In genomic region chr4:151638295-151638858, GRCh38 we compare ENCODE assay signal across 22 cellular contexts.
"Had no signal": no experiment of that assay in that cellular context is flagged by ENCODE, and none has a peak within 500 bp of the region (broad histone marks: within the 10 kb centered on the region; RNA-seq: fewer than 3 reads in every experiment).

No MANE protein-coding gene starts in this region.

- H3K9me3 ChIP-seq: ovary, psoas muscle, right lobe of liver, sigmoid colon, stomach, thoracic aorta, thyroid gland, tibial nerve, upper lobe of left lung, vagina had no signal

- H3K27ac ChIP-seq: neural progenitor cell, ovary, parathyroid adenoma, right lobe of liver, sigmoid colon, stomach, thoracic aorta, thyroid gland, tibial nerve, upper lobe of left lung, vagina had no signal

- DNase-seq: occipital lobe; ovary; posterior cingulate gyrus; psoas muscle; right cardiac atrium; right lobe of liver; sigmoid colon; stimulated activated CD4-positive, alpha-beta T cell treated with anti-CD3 and anti-CD28 coated beads, Interleukin-15, amount 100 ng/mL, for 24 hours; stimulated activated CD4-positive, alpha-beta T cell treated with anti-CD3 and anti-CD28 coated beads, Interleukin-2, amount 100 ng/mL, for 24 hours; stimulated activated CD4-positive, alpha-beta T cell treated with anti-CD3 and anti-CD28 coated beads, Interleukin-2, amount 100 ng/mL, for 48 hours; stimulated activated CD4-positive, alpha-beta T cell treated with anti-CD3 and anti-CD28 coated beads, Interleukin-4, amount 100 ng/mL, for 24 hours; stimulated activated naive B cell treated with anti-CD40 and anti-IgM and Interleukin-4, amounts not matched to agents 10 μg/mL and 1 μg/mL and 100 μg/mL, for 72 hours; stimulated activated naive CD4-positive, alpha-beta T cell treated with Interleukin-2 at 50 U/mL for 16 hours; stomach; thyroid gland; upper lobe of left lung had no signal

- ATAC-seq: psoas muscle; right cardiac atrium; right lobe of liver; stimulated activated effector memory CD8-positive, alpha-beta T cell treated with anti-CD3 and anti-CD28 coated beads, Interleukin-12 subunit alpha, Interleukin-12 subunit beta, amount 100 ng/mL, for 72 hours; stimulated activated naive B cell treated with anti-CD40 and anti-IgM and Interleukin-4, amounts not matched to agents 10 μg/mL and 1 μg/mL and 100 μg/mL, for 72 hours had no signal

- H3K27me3 ChIP-seq: neural progenitor cell, ovary, right lobe of liver, sigmoid colon, stomach, thyroid gland, tibial nerve, upper lobe of left lung, vagina had no signal

- H3K4me3 ChIP-seq: neural progenitor cell, ovary, psoas muscle, right lobe of liver, sigmoid colon, stomach, thoracic aorta, thyroid gland, tibial nerve, upper lobe of left lung, vagina had no signal

- H3K36me3 ChIP-seq: neural progenitor cell, ovary, right lobe of liver, sigmoid colon, stomach, thoracic aorta, thyroid gland, tibial nerve, upper lobe of left lung, vagina had no signal
